Comparison of ENCODE assay signal across 2 cellular contexts in genomic region chr10:58873161-58873560, GRCh38.
TF ChIP-seq lines count a peak whose summit lies in the region.

No MANE protein-coding gene starts in this region.

TF ChIP-seq in K562, 482 proteins besides CTCF, POLR2A, EP300 and RAD21 (continued from another document):
- TF ChIP-seq MAFG (tag; conservative IDR thresholded peaks at IDR 0.05), result peak; percentile 27; the same call in 1 of the 2 replicates
- TF ChIP-seq LEF1 (IDR thresholded peaks at IDR 0.05), result no peak
- peak; percentile 62 for TF ChIP-seq ZNF316 (IDR thresholded peaks at IDR 0.05)
- no peak for TF ChIP-seq CCNT2 (IDR thresholded peaks at IDR 0.05; ENCODE audit: borderline replicate concordance, extremely low read depth, insufficient read length, low read depth, low read length)

TF ChIP-seq in HepG2, 621 proteins besides CTCF, POLR2A, EP300 and RAD21:
- no peak for TF ChIP-seq ZNF639 (CRISPR knock-in tag; conservative IDR thresholded peaks at IDR 0.05)
- TF ChIP-seq MAFF (IDR thresholded peaks at IDR 0.05; ENCODE audit: low read depth, low read length), result peak; percentile 88
- TF ChIP-seq MAFK (conservative IDR thresholded peaks at IDR 0.05 in 1 of 2, IDR thresholded peaks at IDR 0.05 in 1 of 2; ENCODE audit: low read length in 2 of 2), result peak; percentile 86 to 87
- no peak for TF ChIP-seq CENPBD1 (CRISPR knock-in tag; IDR thresholded peaks at IDR 0.05; ENCODE audit: borderline replicate concordance, low read depth)
- no peak for TF ChIP-seq ZNF10 (CRISPR knock-in tag; IDR thresholded peaks at IDR 0.05; ENCODE audit: borderline replicate concordance, low read depth)
- TF ChIP-seq ZNF652 (CRISPR knock-in tag; IDR thresholded peaks at IDR 0.05; ENCODE audit: borderline replicate concordance, low read depth), result no peak
TF ChIP-seq in HepG2: peak in this region for 2.
